In the genomic region with DNA sequence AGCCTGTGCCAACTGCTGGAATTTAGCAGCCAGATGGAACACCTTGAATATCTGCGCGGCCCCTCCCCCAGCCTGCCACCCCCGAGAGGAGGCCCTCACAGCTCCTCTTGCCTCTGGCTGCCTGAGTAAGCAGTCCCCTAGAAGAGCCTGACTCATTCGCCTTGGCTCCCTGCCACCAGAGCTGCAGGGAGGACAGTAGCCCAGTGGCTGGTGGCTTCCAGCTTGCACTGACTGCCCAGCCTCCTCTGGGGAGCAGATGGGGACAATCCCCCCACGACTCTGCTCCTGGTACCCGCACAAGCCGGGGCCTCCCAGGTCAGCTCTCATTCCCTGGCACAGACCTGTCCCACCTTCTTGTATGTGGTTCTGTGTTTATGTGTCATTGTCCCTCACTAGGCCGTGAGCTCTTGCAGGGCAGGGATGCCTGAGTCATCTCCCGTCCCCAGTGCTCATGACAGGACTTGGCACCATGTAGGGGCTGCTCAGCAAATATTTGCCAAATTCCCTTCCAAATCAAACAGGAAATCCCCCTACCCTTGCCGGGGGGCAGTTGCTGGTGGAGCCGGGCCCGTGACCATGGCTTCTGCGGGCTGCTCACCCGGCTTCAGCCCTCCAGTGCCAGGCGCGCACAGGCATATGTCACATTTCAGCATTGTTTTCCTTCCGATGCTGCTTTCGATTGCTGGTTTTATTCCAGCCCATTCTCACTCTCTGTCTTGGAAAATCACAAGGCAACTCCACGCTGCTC, we compare ENCODE assay signal across 1 cellular context.
TF ChIP-seq lines count a peak whose summit lies in the region.

No MANE protein-coding gene starts in this region.

TF ChIP-seq in HepG2, 621 proteins besides CTCF, POLR2A, EP300 and RAD21 (continued from another document and continues in another):
- TF ChIP-seq, protein P1, sequence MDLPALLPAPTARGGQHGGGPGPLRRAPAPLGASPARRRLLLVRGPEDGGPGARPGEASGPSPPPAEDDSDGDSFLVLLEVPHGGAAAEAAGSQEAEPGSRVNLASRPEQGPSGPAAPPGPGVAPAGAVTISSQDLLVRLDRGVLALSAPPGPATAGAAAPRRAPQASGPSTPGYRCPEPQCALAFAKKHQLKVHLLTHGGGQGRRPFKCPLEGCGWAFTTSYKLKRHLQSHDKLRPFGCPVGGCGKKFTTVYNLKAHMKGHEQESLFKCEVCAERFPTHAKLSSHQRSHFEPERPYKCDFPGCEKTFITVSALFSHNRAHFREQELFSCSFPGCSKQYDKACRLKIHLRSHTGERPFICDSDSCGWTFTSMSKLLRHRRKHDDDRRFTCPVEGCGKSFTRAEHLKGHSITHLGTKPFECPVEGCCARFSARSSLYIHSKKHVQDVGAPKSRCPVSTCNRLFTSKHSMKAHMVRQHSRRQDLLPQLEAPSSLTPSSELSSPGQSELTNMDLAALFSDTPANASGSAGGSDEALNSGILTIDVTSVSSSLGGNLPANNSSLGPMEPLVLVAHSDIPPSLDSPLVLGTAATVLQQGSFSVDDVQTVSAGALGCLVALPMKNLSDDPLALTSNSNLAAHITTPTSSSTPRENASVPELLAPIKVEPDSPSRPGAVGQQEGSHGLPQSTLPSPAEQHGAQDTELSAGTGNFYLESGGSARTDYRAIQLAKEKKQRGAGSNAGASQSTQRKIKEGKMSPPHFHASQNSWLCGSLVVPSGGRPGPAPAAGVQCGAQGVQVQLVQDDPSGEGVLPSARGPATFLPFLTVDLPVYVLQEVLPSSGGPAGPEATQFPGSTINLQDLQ (CRISPR knock-in tag; IDR thresholded peaks at IDR 0.05) = no peak
- TF ChIP-seq LCORL (IDR thresholded peaks at IDR 0.05) (no peak), LCORL (CRISPR knock-in tag; IDR thresholded peaks at IDR 0.05) (peak; percentile 87), ARNTL (CRISPR knock-in tag; IDR thresholded peaks at IDR 0.05) (0 out of 2 replicates have a peak, but pooled peaks have one; percentile 44), MAFF (IDR thresholded peaks at IDR 0.05; ENCODE audit: low read depth, low read length) (0 out of 2 replicates have a peak, but pooled peaks have one; percentile 34), GABPB1 (CRISPR knock-in tag; IDR thresholded peaks at IDR 0.05) (peak; percentile 64; the same call in 1 of the 2 replicates), ZNF619 (CRISPR knock-in tag; IDR thresholded peaks at IDR 0.05) (no peak), ZFX (CRISPR knock-in tag; IDR thresholded peaks at IDR 0.05; ENCODE audit: low read depth) (peak; percentile 67), SKI (IDR thresholded peaks at IDR 0.05; ENCODE audit: partially characterized antibody) (peak; percentile 11), ZBTB10 (CRISPR knock-in tag; IDR thresholded peaks at IDR 0.05; ENCODE audit: borderline replicate concordance) (peak; percentile 47; the same call in 1 of the 2 replicates), GFI1 (CRISPR knock-in tag; IDR thresholded peaks at IDR 0.05; ENCODE audit: borderline replicate concordance) (0 out of 2 replicates have a peak, but pooled peaks have one; percentile 44), RXRA (CRISPR knock-in tag; IDR thresholded peaks at IDR 0.05) (peak; percentile 20; the same call in 1 of the 2 replicates), NFKB2 (CRISPR knock-in tag; IDR thresholded peaks at IDR 0.05; ENCODE audit: borderline replicate concordance) (0 out of 2 replicates have a peak, but pooled peaks have one; percentile 5), POLR2G (IDR thresholded peaks at IDR 0.05; ENCODE audit: low read depth, low read length) (peak; percentile 68), EHMT2 (IDR thresholded peaks at IDR 0.05; ENCODE audit: borderline replicate concordance, low read depth, low read length) (peak; percentile 40; the same call in 1 of the 2 replicates), DNMT1 (CRISPR knock-in tag; IDR thresholded peaks at IDR 0.05) (no peak), TOPORS (CRISPR knock-in tag; IDR thresholded peaks at IDR 0.05) (no peak), TEAD3 (CRISPR knock-in tag; optimal IDR thresholded peaks at IDR 0.05; ENCODE audit: borderline replicate concordance) (peak; percentile 58), FOSL2 (CRISPR knock-in tag; IDR thresholded peaks at IDR 0.05) (peak; percentile 90), IRF2 (CRISPR knock-in tag; IDR thresholded peaks at IDR 0.05) (peak; percentile 50; the same call in 1 of the 2 replicates), NFE2L2 (IDR thresholded peaks at IDR 0.05; ENCODE audit: low read length) (peak; percentile 76), ZNF547 (CRISPR knock-in tag; IDR thresholded peaks at IDR 0.05) (no peak), JARID2 (CRISPR knock-in tag; IDR thresholded peaks at IDR 0.05; ENCODE audit: insufficient replicate concordance) (no peak), CBFB (CRISPR knock-in tag; IDR thresholded peaks at IDR 0.05) (0 out of 2 replicates have a peak, but pooled peaks have one; percentile 21), NFE2 (CRISPR knock-in tag; IDR thresholded peaks at IDR 0.05) (peak; percentile 98)
- TF ChIP-seq, protein P2, sequence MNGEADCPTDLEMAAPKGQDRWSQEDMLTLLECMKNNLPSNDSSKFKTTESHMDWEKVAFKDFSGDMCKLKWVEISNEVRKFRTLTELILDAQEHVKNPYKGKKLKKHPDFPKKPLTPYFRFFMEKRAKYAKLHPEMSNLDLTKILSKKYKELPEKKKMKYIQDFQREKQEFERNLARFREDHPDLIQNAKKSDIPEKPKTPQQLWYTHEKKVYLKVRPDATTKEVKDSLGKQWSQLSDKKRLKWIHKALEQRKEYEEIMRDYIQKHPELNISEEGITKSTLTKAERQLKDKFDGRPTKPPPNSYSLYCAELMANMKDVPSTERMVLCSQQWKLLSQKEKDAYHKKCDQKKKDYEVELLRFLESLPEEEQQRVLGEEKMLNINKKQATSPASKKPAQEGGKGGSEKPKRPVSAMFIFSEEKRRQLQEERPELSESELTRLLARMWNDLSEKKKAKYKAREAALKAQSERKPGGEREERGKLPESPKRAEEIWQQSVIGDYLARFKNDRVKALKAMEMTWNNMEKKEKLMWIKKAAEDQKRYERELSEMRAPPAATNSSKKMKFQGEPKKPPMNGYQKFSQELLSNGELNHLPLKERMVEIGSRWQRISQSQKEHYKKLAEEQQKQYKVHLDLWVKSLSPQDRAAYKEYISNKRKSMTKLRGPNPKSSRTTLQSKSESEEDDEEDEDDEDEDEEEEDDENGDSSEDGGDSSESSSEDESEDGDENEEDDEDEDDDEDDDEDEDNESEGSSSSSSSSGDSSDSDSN (CRISPR knock-in tag; IDR thresholded peaks at IDR 0.05) = peak; percentile 34
- TF ChIP-seq, protein P3, sequence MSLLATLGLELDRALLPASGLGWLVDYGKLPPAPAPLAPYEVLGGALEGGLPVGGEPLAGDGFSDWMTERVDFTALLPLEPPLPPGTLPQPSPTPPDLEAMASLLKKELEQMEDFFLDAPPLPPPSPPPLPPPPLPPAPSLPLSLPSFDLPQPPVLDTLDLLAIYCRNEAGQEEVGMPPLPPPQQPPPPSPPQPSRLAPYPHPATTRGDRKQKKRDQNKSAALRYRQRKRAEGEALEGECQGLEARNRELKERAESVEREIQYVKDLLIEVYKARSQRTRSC (CRISPR knock-in tag; IDR thresholded peaks at IDR 0.05; ENCODE audit: low read depth) = no peak
- TF ChIP-seq, protein P4, sequence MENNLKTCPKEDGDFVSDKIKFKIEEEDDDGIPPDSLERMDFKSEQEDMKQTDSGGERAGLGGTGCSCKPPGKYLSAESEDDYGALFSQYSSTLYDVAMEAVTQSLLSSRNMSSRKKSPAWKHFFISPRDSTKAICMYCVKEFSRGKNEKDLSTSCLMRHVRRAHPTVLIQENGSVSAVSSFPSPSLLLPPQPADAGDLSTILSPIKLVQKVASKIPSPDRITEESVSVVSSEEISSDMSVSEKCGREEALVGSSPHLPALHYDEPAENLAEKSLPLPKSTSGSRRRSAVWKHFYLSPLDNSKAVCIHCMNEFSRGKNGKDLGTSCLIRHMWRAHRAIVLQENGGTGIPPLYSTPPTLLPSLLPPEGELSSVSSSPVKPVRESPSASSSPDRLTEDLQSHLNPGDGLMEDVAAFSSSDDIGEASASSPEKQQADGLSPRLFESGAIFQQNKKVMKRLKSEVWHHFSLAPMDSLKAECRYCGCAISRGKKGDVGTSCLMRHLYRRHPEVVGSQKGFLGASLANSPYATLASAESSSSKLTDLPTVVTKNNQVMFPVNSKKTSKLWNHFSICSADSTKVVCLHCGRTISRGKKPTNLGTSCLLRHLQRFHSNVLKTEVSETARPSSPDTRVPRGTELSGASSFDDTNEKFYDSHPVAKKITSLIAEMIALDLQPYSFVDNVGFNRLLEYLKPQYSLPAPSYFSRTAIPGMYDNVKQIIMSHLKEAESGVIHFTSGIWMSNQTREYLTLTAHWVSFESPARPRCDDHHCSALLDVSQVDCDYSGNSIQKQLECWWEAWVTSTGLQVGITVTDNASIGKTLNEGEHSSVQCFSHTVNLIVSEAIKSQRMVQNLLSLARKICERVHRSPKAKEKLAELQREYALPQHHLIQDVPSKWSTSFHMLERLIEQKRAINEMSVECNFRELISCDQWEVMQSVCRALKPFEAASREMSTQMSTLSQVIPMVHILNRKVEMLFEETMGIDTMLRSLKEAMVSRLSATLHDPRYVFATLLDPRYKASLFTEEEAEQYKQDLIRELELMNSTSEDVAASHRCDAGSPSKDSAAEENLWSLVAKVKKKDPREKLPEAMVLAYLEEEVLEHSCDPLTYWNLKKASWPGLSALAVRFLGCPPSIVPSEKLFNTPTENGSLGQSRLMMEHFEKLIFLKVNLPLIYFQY (CRISPR knock-in tag; IDR thresholded peaks at IDR 0.05; ENCODE audit: borderline replicate concordance) = 0 out of 2 replicates have a peak, but pooled peaks have one; percentile 19
- TF ChIP-seq, protein P5, sequence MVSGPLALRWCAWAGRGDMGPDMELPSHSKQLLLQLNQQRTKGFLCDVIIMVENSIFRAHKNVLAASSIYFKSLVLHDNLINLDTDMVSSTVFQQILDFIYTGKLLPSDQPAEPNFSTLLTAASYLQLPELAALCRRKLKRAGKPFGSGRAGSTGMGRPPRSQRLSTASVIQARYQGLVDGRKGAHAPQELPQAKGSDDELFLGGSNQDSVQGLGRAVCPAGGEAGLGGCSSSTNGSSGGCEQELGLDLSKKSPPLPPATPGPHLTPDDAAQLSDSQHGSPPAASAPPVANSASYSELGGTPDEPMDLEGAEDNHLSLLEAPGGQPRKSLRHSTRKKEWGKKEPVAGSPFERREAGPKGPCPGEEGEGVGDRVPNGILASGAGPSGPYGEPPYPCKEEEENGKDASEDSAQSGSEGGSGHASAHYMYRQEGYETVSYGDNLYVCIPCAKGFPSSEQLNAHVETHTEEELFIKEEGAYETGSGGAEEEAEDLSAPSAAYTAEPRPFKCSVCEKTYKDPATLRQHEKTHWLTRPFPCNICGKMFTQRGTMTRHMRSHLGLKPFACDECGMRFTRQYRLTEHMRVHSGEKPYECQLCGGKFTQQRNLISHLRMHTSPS (CRISPR knock-in tag; IDR thresholded peaks at IDR 0.05; ENCODE audit: low read depth) = peak; percentile 82
- TF ChIP-seq, protein P6, sequence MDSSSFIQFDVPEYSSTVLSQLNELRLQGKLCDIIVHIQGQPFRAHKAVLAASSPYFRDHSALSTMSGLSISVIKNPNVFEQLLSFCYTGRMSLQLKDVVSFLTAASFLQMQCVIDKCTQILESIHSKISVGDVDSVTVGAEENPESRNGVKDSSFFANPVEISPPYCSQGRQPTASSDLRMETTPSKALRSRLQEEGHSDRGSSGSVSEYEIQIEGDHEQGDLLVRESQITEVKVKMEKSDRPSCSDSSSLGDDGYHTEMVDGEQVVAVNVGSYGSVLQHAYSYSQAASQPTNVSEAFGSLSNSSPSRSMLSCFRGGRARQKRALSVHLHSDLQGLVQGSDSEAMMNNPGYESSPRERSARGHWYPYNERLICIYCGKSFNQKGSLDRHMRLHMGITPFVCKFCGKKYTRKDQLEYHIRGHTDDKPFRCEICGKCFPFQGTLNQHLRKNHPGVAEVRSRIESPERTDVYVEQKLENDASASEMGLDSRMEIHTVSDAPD (CRISPR knock-in tag; IDR thresholded peaks at IDR 0.05) = 0 out of 2 replicates have a peak, but pooled peaks have one; percentile 38
- TF ChIP-seq, protein P7, sequence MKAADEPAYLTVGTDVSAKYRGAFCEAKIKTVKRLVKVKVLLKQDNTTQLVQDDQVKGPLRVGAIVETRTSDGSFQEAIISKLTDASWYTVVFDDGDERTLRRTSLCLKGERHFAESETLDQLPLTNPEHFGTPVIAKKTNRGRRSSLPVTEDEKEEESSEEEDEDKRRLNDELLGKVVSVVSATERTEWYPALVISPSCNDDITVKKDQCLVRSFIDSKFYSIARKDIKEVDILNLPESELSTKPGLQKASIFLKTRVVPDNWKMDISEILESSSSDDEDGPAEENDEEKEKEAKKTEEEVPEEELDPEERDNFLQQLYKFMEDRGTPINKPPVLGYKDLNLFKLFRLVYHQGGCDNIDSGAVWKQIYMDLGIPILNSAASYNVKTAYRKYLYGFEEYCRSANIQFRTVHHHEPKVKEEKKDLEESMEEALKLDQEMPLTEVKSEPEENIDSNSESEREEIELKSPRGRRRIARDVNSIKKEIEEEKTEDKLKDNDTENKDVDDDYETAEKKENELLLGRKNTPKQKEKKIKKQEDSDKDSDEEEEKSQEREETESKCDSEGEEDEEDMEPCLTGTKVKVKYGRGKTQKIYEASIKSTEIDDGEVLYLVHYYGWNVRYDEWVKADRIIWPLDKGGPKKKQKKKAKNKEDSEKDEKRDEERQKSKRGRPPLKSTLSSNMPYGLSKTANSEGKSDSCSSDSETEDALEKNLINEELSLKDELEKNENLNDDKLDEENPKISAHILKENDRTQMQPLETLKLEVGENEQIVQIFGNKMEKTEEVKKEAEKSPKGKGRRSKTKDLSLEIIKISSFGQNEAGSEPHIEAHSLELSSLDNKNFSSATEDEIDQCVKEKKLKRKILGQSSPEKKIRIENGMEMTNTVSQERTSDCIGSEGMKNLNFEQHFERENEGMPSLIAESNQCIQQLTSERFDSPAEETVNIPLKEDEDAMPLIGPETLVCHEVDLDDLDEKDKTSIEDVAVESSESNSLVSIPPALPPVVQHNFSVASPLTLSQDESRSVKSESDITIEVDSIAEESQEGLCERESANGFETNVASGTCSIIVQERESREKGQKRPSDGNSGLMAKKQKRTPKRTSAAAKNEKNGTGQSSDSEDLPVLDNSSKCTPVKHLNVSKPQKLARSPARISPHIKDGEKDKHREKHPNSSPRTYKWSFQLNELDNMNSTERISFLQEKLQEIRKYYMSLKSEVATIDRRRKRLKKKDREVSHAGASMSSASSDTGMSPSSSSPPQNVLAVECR (CRISPR knock-in tag; IDR thresholded peaks at IDR 0.05; ENCODE audit: borderline replicate concordance) = peak; percentile 27; the same call in 1 of the 2 replicates
